14 cellular contexts compared by ENCODE assay signal in genomic region chr22:50188356-50188755, GRCh38. TPM values are rescaled to one million over a fixed set of nuclear protein-coding genes. Genes with fewer than 3 reads are reported as not detected.
DNase-seq lines count a peak whose midpoint lies in the region; ATAC-seq and TF ChIP-seq lines count a peak whose summit lies in the region.
"Had no signal": no experiment of that assay in that cellular context is flagged by ENCODE, and none has a peak within 500 bp of the region (broad histone marks: within the 10 kb centered on the region; RNA-seq: fewer than 3 reads in every experiment).

No MANE protein-coding gene starts in this region.

- no peak for DNase-seq in CD4-positive, alpha-beta T cell
- DNase-seq in T-cell, result no peak
- peak; percentile 39 for DNase-seq in lower lobe of right lung
- DNase-seq in DMS153 (lab: John Stamatoyannopoulos, UW), result no peak
- DNase-seq in endodermal cell, result no peak
- no peak for DNase-seq in HAP-1 (ENCODE audit: low spot score in 2 of 2)
- DNase-seq: activated CD4-positive, alpha-beta T cell treated with anti-CD3 and anti-CD28 coated beads, Interleukin-2, amount 50 U/mL, for 4 hours; stimulated activated CD4-positive, alpha-beta T cell treated with anti-CD3 and anti-CD28 coated beads, Interleukin-2, amount 100 ng/mL, for 48 hours; uterus had no signal

- peaks cover 0 to 10% (median 3%) of the 10 kb centered on the region in 11 experiments; a peak in 14 of 22 replicates for H3K36me3 ChIP-seq in BLaER1 treated with 17β-estradiol and CSF1 and Interleukin-3, amounts not matched to agents 10 nM and 100 nM
- H3K36me3 ChIP-seq in lower lobe of right lung (peaks cover 2% of the 10 kb centered on the region), endodermal cell (ENCODE audit: control insufficient read depth, insufficient read depth, low read length) (peaks cover 6% of the 10 kb centered on the region), HAP-1 (replicated peaks) (peaks cover 31% of the 10 kb centered on the region)
- H3K36me3 ChIP-seq: uterus had no signal

- peaks cover 11 to 33% (median 20%) of the 10 kb centered on the region in 11 experiments for H3K27me3 ChIP-seq in BLaER1 treated with 17β-estradiol and CSF1 and Interleukin-3, amounts not matched to agents 10 nM and 100 nM
- H3K27me3 ChIP-seq in CD4-positive, alpha-beta T cell (ENCODE audit: control insufficient read depth, insufficient read depth, low read length), result no peaks in the 10 kb centered on the region
- H3K27me3 ChIP-seq in lower lobe of right lung (ENCODE audit: low read depth) (no peaks in the 10 kb centered on the region), endodermal cell (ENCODE audit: control insufficient read depth, insufficient read depth, low read length, poor library complexity, severe bottlenecking) (no peaks in the 10 kb centered on the region), HAP-1 (ENCODE audit: low read depth) (no peaks in the 10 kb centered on the region)
- H3K27me3 ChIP-seq: left lung, uterus had no signal

- H3K36me3 Mint-ChIP-seq in CD4-positive, alpha-beta T cell (ENCODE audit: low read depth), result peaks cover 27% of the 10 kb centered on the region
- no peaks in the 10 kb centered on the region for H3K36me3 Mint-ChIP-seq in T-cell
- H3K36me3 Mint-ChIP-seq in endodermal cell (ENCODE audit: low read depth), result peaks cover 7% of the 10 kb centered on the region

- H3K9me3 ChIP-seq in BLaER1 treated with 17β-estradiol and CSF1 and Interleukin-3, amounts not matched to agents 10 nM and 100 nM (replicated peaks in 1 of 11), result no peaks in the 10 kb centered on the region
- H3K9me3 ChIP-seq in CD4-positive, alpha-beta T cell (ENCODE audit: control insufficient read depth, low read length), result no peaks in the 10 kb centered on the region
- H3K9me3 ChIP-seq in lower lobe of right lung (no peaks in the 10 kb centered on the region), endodermal cell (ENCODE audit: control insufficient read depth, low read length) (no peaks in the 10 kb centered on the region), HAP-1 (no peaks in the 10 kb centered on the region)
- H3K9me3 ChIP-seq: left lung, uterus had no signal

- in situ Hi-C loops in HAP-1 (cut with MboI; ENCODE audit: low sequenced_read_pairs), result no loop called here

- peak overlapping the region; percentile 86 to 100 (median 98) for H3K4me2 ChIP-seq in BLaER1 treated with 17β-estradiol and CSF1 and Interleukin-3, amounts not matched to agents 10 nM and 100 nM
- H3K4me2 ChIP-seq: GM23338 had no signal

- H3K27me3 Mint-ChIP-seq in CD4-positive, alpha-beta T cell, result peaks cover 4% of the 10 kb centered on the region
- H3K27me3 Mint-ChIP-seq in T-cell, result no peaks in the 10 kb centered on the region
- H3K27me3 Mint-ChIP-seq in endodermal cell (ENCODE audit: insufficient read depth), result peaks cover 3% of the 10 kb centered on the region

- H3K4me3 ChIP-seq in BLaER1 treated with 17β-estradiol and CSF1 and Interleukin-3, amounts not matched to agents 10 nM and 100 nM, result peak overlapping the region in 8 of 10 experiments; percentile 5 to 65 (median 50); a peak in 10 of 20 replicates
- H3K4me3 ChIP-seq in lower lobe of right lung (no peak overlapping the region), endodermal cell (ENCODE audit: low read length) (no peak overlapping the region), HAP-1 (no peak overlapping the region)
- H3K4me3 ChIP-seq: GM23338, left lung, uterus had no signal

- ATAC-seq in CD4-positive, alpha-beta T cell (ENCODE audit: poor library complexity), result no peak
- ATAC-seq in T-cell (replicated peaks in 1 of 4) (no peak), lower lobe of right lung (no peak)
- ATAC-seq: GM23338, left lung, right cardiac atrium had no signal

- POLR2A ChIA-PET in CD4-positive, alpha-beta T cell (lab: Charles Lee), result no interaction called here
- POLR2A ChIA-PET in T-cell (lab: Charles Lee), result no interaction called here

- H3K27ac ChIP-seq in BLaER1 treated with 17β-estradiol and CSF1 and Interleukin-3, amounts not matched to agents 10 nM and 100 nM, result peak overlapping the region in 9 of 11 experiments; percentile 75 to 99 (median 96); a peak in 17 of 22 replicates
- peak overlapping the region; percentile 99 for H3K27ac ChIP-seq in CD4-positive, alpha-beta T cell (ENCODE audit: low read depth, low read length)
- H3K27ac ChIP-seq in lower lobe of right lung (no peak overlapping the region), endodermal cell (ENCODE audit: low read depth, low read length) (no peak overlapping the region)
- H3K27ac ChIP-seq: uterus had no signal

- intact Hi-C loops in CD4-positive, alpha-beta T cell (cut with DNase I, micrococcal nuclease), result loop anchor here in 1 of 2 experiments (5.0 kb wide), 2 partner anchors 54 to 271 kb away; partner anchors contain the start of genes ALG12 and CRELD2
- intact Hi-C loops in lower lobe of right lung (cut with DNase I), result no loop called here

- H3K9ac ChIP-seq in BLaER1 treated with 17β-estradiol and CSF1 and Interleukin-3, amounts not matched to agents 10 nM and 100 nM, result peak overlapping the region; percentile 70 to 99 (median 91); a peak in 19 of 22 replicates
- H3K9ac ChIP-seq in endodermal cell (ENCODE audit: extremely low read depth, low read length, poor library complexity, severe bottlenecking), result no peak overlapping the region

- H3K4me1 Mint-ChIP-seq in CD4-positive, alpha-beta T cell (ENCODE audit: low read depth), result peaks cover 44% of the 10 kb centered on the region
- H3K4me1 Mint-ChIP-seq in T-cell, result peaks cover 35 to 59% (median 55%) of the 10 kb centered on the region in 3 donors
- no peaks in the 10 kb centered on the region for H3K4me1 Mint-ChIP-seq in endodermal cell

- whole genome bisulfite sequencing in endodermal cell (ENCODE audit: insufficient coverage in 1 of 2, insufficient read length in 1 of 2), 2 experiments, result 91 to 95% methylated on average over 11 of the region's 11 CpGs

- H3K27ac Mint-ChIP-seq in CD4-positive, alpha-beta T cell, result peak overlapping the region; percentile 96
- H3K27ac Mint-ChIP-seq in T-cell (peak overlapping the region; percentile 78 to 95), endodermal cell (no peak overlapping the region)
- H3K27ac Mint-ChIP-seq: GM23338, nephron progenitor cell had no signal

- TF ChIP-seq CTCF in CD4-positive, alpha-beta T cell (IDR thresholded peaks at IDR 0.05), result no peak
- TF ChIP-seq CTCF in lower lobe of right lung (IDR thresholded peaks at IDR 0.05) (no peak), endodermal cell (conservative IDR thresholded peaks at IDR 0.05) (no peak)

- CTCF ChIA-PET in CD4-positive, alpha-beta T cell (lab: Charles Lee), result no interaction called here
- CTCF ChIA-PET in T-cell (lab: Charles Lee), result interaction anchor here in 1 of 2 donors (1.0 kb wide), 1 partner anchor 39 kb away, joined by 3 read pairs; no protein-coding TSS in a partner anchor

- peaks cover 7 to 69% (median 54%) of the 10 kb centered on the region in 11 experiments; a peak in 21 of 22 replicates for H4K20me1 ChIP-seq in BLaER1 treated with 17β-estradiol and CSF1 and Interleukin-3, amounts not matched to agents 10 nM and 100 nM

- peak overlapping the region; percentile 65 for H3K4me3 Mint-ChIP-seq in CD4-positive, alpha-beta T cell
- H3K4me3 Mint-ChIP-seq in T-cell, result peak overlapping the region; percentile 9 to 86 (median 43)
- no peak overlapping the region for H3K4me3 Mint-ChIP-seq in endodermal cell
- H3K4me3 Mint-ChIP-seq: GM23338, nephron progenitor cell had no signal

- peaks cover 84 to 91% (median 87%) of the 10 kb centered on the region in 10 experiments for H3K4me1 ChIP-seq in BLaER1 treated with 17β-estradiol and CSF1 and Interleukin-3, amounts not matched to agents 10 nM and 100 nM
- H3K4me1 ChIP-seq in lower lobe of right lung, result peaks cover 79% of the 10 kb centered on the region
- peaks cover 4% of the 10 kb centered on the region for H3K4me1 ChIP-seq in endodermal cell (ENCODE audit: control insufficient read depth, insufficient read depth, low read length)
- peaks cover 21% of the 10 kb centered on the region for H3K4me1 ChIP-seq in HAP-1

- no peaks in the 10 kb centered on the region for H3K9me3 Mint-ChIP-seq in CD4-positive, alpha-beta T cell
- no peaks in the 10 kb centered on the region for H3K9me3 Mint-ChIP-seq in T-cell
- no peaks in the 10 kb centered on the region for H3K9me3 Mint-ChIP-seq in endodermal cell
- H3K9me3 Mint-ChIP-seq: GM23338, nephron progenitor cell had no signal

RNA-seq across cellular contexts. Expression of gene TRABD, which starts 2.6 kb away (rescaled TPM):
- 100 to 1,000 TPM; 184 to 193 TPM for total RNA-seq in CD4-positive, alpha-beta T cell
- total RNA-seq in T-cell (100 to 1,000 TPM; 116 to 213 (median 175) TPM), lower lobe of right lung (43.7 TPM), endodermal cell (10 to 100 TPM; 49.6 to 56.4 TPM)
- 34.2 TPM for polyA plus RNA-seq in endodermal cell (2013, experiment 1 of 2)
- polyA plus RNA-seq in endodermal cell (2013, experiment 2 of 2), result 30.6 TPM

RNA-seq across cellular contexts. Expression of gene SELENOO, which starts 12.5 kb away (rescaled TPM):
- total RNA-seq in CD4-positive, alpha-beta T cell, result 10 to 100 TPM; 26.0 to 26.1 TPM
- total RNA-seq in T-cell, result 10 to 100 TPM; 28.9 to 51.0 (median 46.1) TPM
- 18.7 TPM for total RNA-seq in lower lobe of right lung
- total RNA-seq in endodermal cell, result 10 to 100 TPM; 22.2 to 22.9 TPM
- polyA plus RNA-seq in endodermal cell (2013, experiment 1 of 2), result 17.4 TPM
- 17.2 TPM for polyA plus RNA-seq in endodermal cell (2013, experiment 2 of 2)

RNA-seq across cellular contexts. Expression of gene PANX2, which starts 17.8 kb away (rescaled TPM):
- under 1 TPM; 0.11 to 0.16 TPM for total RNA-seq in CD4-positive, alpha-beta T cell
- total RNA-seq in T-cell, result under 1 TPM in 3 of 5 donors, not detected in 2; 0.16 to 0.32 (median 0.26) TPM
- total RNA-seq in lower lobe of right lung, result 2.5 TPM
- total RNA-seq in endodermal cell, result 10 to 100 TPM in 1 of 2 donors, 1 to 10 TPM in 1; 8.8 to 11.2 TPM
- 1.6 TPM for polyA plus RNA-seq in endodermal cell (2013, experiment 1 of 2)
- 1.4 TPM for polyA plus RNA-seq in endodermal cell (2013, experiment 2 of 2)

RNA-seq across cellular contexts. Expression of gene TUBGCP6, which starts 56.5 kb away (rescaled TPM):
- total RNA-seq in CD4-positive, alpha-beta T cell, result 100 to 1,000 TPM; 124 to 126 TPM
- 100 to 1,000 TPM; 129 to 144 (median 132) TPM for total RNA-seq in T-cell
- total RNA-seq in lower lobe of right lung, result 48.5 TPM
- total RNA-seq in endodermal cell, result 10 to 100 TPM; 43.7 to 46.0 TPM
- polyA plus RNA-seq in endodermal cell (2013, experiment 1 of 2), result 39.7 TPM
- polyA plus RNA-seq in endodermal cell (2013, experiment 2 of 2), result 35.7 TPM

Comparison
In these comparisons a context has a peak if more than half of its experiments do, and no peak if none do; other contexts are left out.
1. H3K27ac ChIP-seq: peak in BLaER1 treated with 17β-estradiol and CSF1 and Interleukin-3, amounts not matched to agents 10 nM and 100 nM (9 of 11) and CD4-positive, alpha-beta T cell (single experiment); none in lower lobe of right lung (single experiment) and endodermal cell (single experiment).
2. H3K4me3 ChIP-seq: peak in BLaER1 treated with 17β-estradiol and CSF1 and Interleukin-3, amounts not matched to agents 10 nM and 100 nM (8 of 10); none in lower lobe of right lung (single experiment), endodermal cell (single experiment) and HAP-1 (single experiment).